ENCODE assay signal across 24 cellular contexts in genomic region chr18:77043541-77044280, GRCh38.
A peak's percentile ranks its signal among the peaks of the same experiment; 100 is the strongest.
DNase-seq lines count a peak whose midpoint lies in the region; ATAC-seq, FAIRE-seq and TF ChIP-seq lines count a peak whose summit lies in the region.
"Had no signal": no experiment of that assay in that cellular context is flagged by ENCODE, and none has a peak within 500 bp of the region (broad histone marks: within the 10 kb centered on the region; RNA-seq: fewer than 3 reads in every experiment).

No MANE protein-coding gene starts in this region.

- H3K36me3 Mint-ChIP-seq in astrocyte (ENCODE audit: low read depth, unreplicated experiment): no peaks in the 10 kb centered on the region
- H3K36me3 Mint-ChIP-seq in naive B cell: peaks cover 15 to 23% of the 10 kb centered on the region in 2 donors

- CTCF ChIA-PET in OCI-LY7 (lab: Charles Lee; ENCODE audit: unreplicated experiment): no interaction called here

- H3K9me3 ChIP-seq in OCI-LY7 (ENCODE audit: low read length) (no peaks in the 10 kb centered on the region), astrocyte (ENCODE audit: insufficient read depth, low read depth, low read length) (no peaks in the 10 kb centered on the region)
- H3K9me3 ChIP-seq: esophagus squamous epithelium, right lobe of liver, SJSA1 had no signal

- H3K4me3 Mint-ChIP-seq in astrocyte (ENCODE audit: unreplicated experiment): no peak overlapping the region
- H3K4me3 Mint-ChIP-seq in naive B cell: no peak overlapping the region
- H3K4me3 Mint-ChIP-seq: activated CD4-positive, alpha-beta T cell treated with anti-CD3 and anti-CD28 coated beads for 36 hours; activated CD8-positive, alpha-beta memory T cell treated with anti-CD3 and anti-CD28 coated beads, Interleukin-2, amount 10 ng/mL, durations not matched to agents 7 days and 5 days; stimulated activated naive B cell treated with anti-CD40 and anti-IgM and Interleukin-4, amounts not matched to agents 10 μg/mL and 1 μg/mL and 100 μg/mL, for 72 hours had no signal

- no peaks in the 10 kb centered on the region for H3K27me3 ChIP-seq in astrocyte (ENCODE audit: insufficient read depth, low read length)
- H3K27me3 ChIP-seq: esophagus squamous epithelium, right lobe of liver, SJSA1 had no signal

- intact Hi-C loops in OCI-LY7 (cut with micrococcal nuclease; ENCODE audit: unreplicated experiment): no loop called here

- H3K27ac ChIP-seq in OCI-LY7 (ENCODE audit: low read depth, low read length, poor library complexity, severe bottlenecking): no peak overlapping the region
- peak overlapping the region; percentile 90 for H3K27ac ChIP-seq in astrocyte (ENCODE audit: low read depth, low read length)
- H3K27ac ChIP-seq in substantia nigra (ENCODE audit: low read depth, low read length, poor library complexity, severe bottlenecking): peak overlapping the region; percentile 95
- H3K27ac ChIP-seq: esophagus squamous epithelium, right lobe of liver, SJSA1 had no signal

- no TSS peak for BruUV-seq in OCI-LY7 (replicated peaks; lab: Mats Ljungman, UMichigan)

- no peak for ATAC-seq in naive B cell (ENCODE audit: low read depth in 2 of 2)
- ATAC-seq: activated CD4-positive, alpha-beta T cell treated with anti-CD3 and anti-CD28 coated beads for 36 hours; activated CD8-positive, alpha-beta memory T cell treated with anti-CD3 and anti-CD28 coated beads, Interleukin-2, amount 10 ng/mL, durations not matched to agents 7 days and 5 days; left lobe of liver; stimulated activated naive B cell treated with anti-CD40 and anti-IgM and Interleukin-4, amounts not matched to agents 10 μg/mL and 1 μg/mL and 100 μg/mL, for 72 hours had no signal

- H3K4me3 ChIP-seq in OCI-LY7 (ENCODE audit: low read depth, low read length, poor library complexity, severe bottlenecking) (no peak overlapping the region), astrocyte (ENCODE audit: insufficient read depth, low read depth, low read length) (no peak overlapping the region)
- H3K4me3 ChIP-seq: esophagus squamous epithelium, right lobe of liver, SJSA1 had no signal

- H3K36me3 ChIP-seq in OCI-LY7 (ENCODE audit: insufficient read depth, low read length): no peaks in the 10 kb centered on the region
- no peaks in the 10 kb centered on the region for H3K36me3 ChIP-seq in astrocyte (ENCODE audit: insufficient read depth, low read length)
- H3K36me3 ChIP-seq: SJSA1 had no signal

- peak overlapping the region; percentile 82 for H3K9ac ChIP-seq in astrocyte (ENCODE audit: low read length)

- no peaks in the 10 kb centered on the region for H3K9me3 Mint-ChIP-seq in astrocyte (ENCODE audit: unreplicated experiment)
- peaks cover 0 to 9% (median 0%) of the 10 kb centered on the region in 7 donors for H3K9me3 Mint-ChIP-seq in naive B cell
- H3K9me3 Mint-ChIP-seq: stimulated activated naive B cell treated with anti-CD40 and anti-IgM and Interleukin-4, amounts not matched to agents 10 μg/mL and 1 μg/mL and 100 μg/mL, for 72 hours had no signal

- POLR2A ChIA-PET in OCI-LY7 (lab: Charles Lee): no interaction called here

- H2AFZ ChIP-seq in OCI-LY7 (ENCODE audit: low read length) (no peak overlapping the region), astrocyte (ENCODE audit: low read depth, low read length) (no peak overlapping the region)

- H3K79me2 ChIP-seq in OCI-LY7 (ENCODE audit: insufficient read depth, low read depth, low read length): no peaks in the 10 kb centered on the region
- no peaks in the 10 kb centered on the region for H3K79me2 ChIP-seq in astrocyte (ENCODE audit: insufficient read depth, low read length)

- H3K27me3 Mint-ChIP-seq in astrocyte (ENCODE audit: low read depth, unreplicated experiment) (no peaks in the 10 kb centered on the region), naive B cell (no peaks in the 10 kb centered on the region)
- H3K27me3 Mint-ChIP-seq: activated CD4-positive, alpha-beta T cell treated with anti-CD3 and anti-CD28 coated beads for 36 hours; activated CD8-positive, alpha-beta memory T cell treated with anti-CD3 and anti-CD28 coated beads, Interleukin-2, amount 10 ng/mL, durations not matched to agents 7 days and 5 days; stimulated activated naive B cell treated with anti-CD40 and anti-IgM and Interleukin-4, amounts not matched to agents 10 μg/mL and 1 μg/mL and 100 μg/mL, for 72 hours had no signal

- no peaks in the 10 kb centered on the region for H4K20me1 ChIP-seq in OCI-LY7 (ENCODE audit: insufficient read depth, low read length)
- H4K20me1 ChIP-seq in astrocyte (ENCODE audit: insufficient read depth, low read length): no peaks in the 10 kb centered on the region

- TF ChIP-seq CTCF in OCI-LY7 (conservative IDR thresholded peaks at IDR 0.05; ENCODE audit: low read length) (no peak), astrocyte (IDR thresholded peaks at IDR 0.05; ENCODE audit: insufficient read depth, low read depth, low read length) (no peak)

- no peak for FAIRE-seq in astrocyte (lab: Jason Lieb, UNC)
- FAIRE-seq in HTR-8/SVneo (lab: Jason Lieb, UNC): no peak
- FAIRE-seq: GM12891 had no signal

- H3K27ac Mint-ChIP-seq in astrocyte (ENCODE audit: unreplicated experiment): no peak overlapping the region
- peak overlapping the region in 4 of 6 donors; percentile 18 to 84 (median 48) for H3K27ac Mint-ChIP-seq in naive B cell
- H3K27ac Mint-ChIP-seq: activated CD8-positive, alpha-beta memory T cell treated with anti-CD3 and anti-CD28 coated beads, Interleukin-2, amount 10 ng/mL, durations not matched to agents 7 days and 5 days; stimulated activated naive B cell treated with anti-CD40 and anti-IgM and Interleukin-4, amounts not matched to agents 10 μg/mL and 1 μg/mL and 100 μg/mL, for 72 hours had no signal

- H3K4me1 Mint-ChIP-seq in astrocyte (ENCODE audit: low read depth, unreplicated experiment) (peaks cover 10% of the 10 kb centered on the region), naive B cell (peaks cover 37 to 56% (median 46%) of the 10 kb centered on the region in 3 donors)

- H3K4me1 ChIP-seq in OCI-LY7 (ENCODE audit: insufficient read depth, low read length, poor library complexity, severe bottlenecking) (peaks cover 46% of the 10 kb centered on the region), astrocyte (ENCODE audit: insufficient read depth, low read length) (peaks cover 11% of the 10 kb centered on the region)
- H3K4me1 ChIP-seq: SJSA1 had no signal

- no peak for DNase-seq in OCI-LY7 (ENCODE audit: low spot score)
- DNase-seq in astrocyte (ENCODE audit: low read depth): no peak
- DNase-seq in naive B cell: no peak
- DNase-seq in substantia nigra (lab: John Stamatoyannopoulos, UW): peak in 1 of 49 donors; percentile 58
- no peak for DNase-seq in GM19240 (ENCODE audit: insufficient read length, low spot score)
- no peak for DNase-seq in UCSD-AML1 (lab: John Stamatoyannopoulos, UW; ENCODE audit: unreplicated experiment)
- DNase-seq in HTR-8/SVneo (ENCODE audit: insufficient read length, low spot score): no peak
- DNase-seq: activated CD4-positive, alpha-beta T cell treated with anti-CD3 and anti-CD28 coated beads for 36 hours; activated CD8-positive, alpha-beta memory T cell treated with anti-CD3 and anti-CD28 coated beads, Interleukin-2, amount 10 ng/mL, durations not matched to agents 7 days and 5 days; activated effector memory CD4-positive, alpha-beta T cell treated with Interleukin-2 at 50 U/mL for 16 hours; central memory CD4-positive, alpha-beta T cell; effector memory CD4-positive, alpha-beta T cell; esophagus squamous epithelium; H7; NCI-H1436; NCI-H526; occipital lobe; OCI-M1; right lobe of liver; stimulated activated naive B cell treated with anti-CD40 and anti-IgM and Interleukin-4, amounts not matched to agents 10 μg/mL and 1 μg/mL and 100 μg/mL, for 72 hours; T-helper 9 cell had no signal

- no peaks in the 10 kb centered on the region for H3K9me2 ChIP-seq in OCI-LY7 (ENCODE audit: insufficient read depth, low read length)

- H3K4me2 ChIP-seq in OCI-LY7 (ENCODE audit: low read length) (0 out of 2 replicates have a peak overlapping the region, but pooled peaks have one; percentile 69), astrocyte (ENCODE audit: low read length) (peak overlapping the region; percentile 59)
